Comparison of ENCODE assay signal across 1 cellular context in genomic region chr16:17723735-17724134, GRCh38.
TF ChIP-seq lines count a peak whose summit lies in the region.

No MANE protein-coding gene starts in this region.

TF ChIP-seq in IMR-90, 13 proteins besides CTCF, POLR2A, EP300 and RAD21:
- no peak for TF ChIP-seq FOS (IDR thresholded peaks at IDR 0.05; ENCODE audit: low read depth, low read length)
- TF ChIP-seq ELK1 (IDR thresholded peaks at IDR 0.05; ENCODE audit: borderline replicate concordance, low read depth, low read length) = no peak
- TF ChIP-seq MAZ (IDR thresholded peaks at IDR 0.05; ENCODE audit: borderline replicate concordance, low read depth, low read length) = no peak
- TF ChIP-seq, protein P1, sequence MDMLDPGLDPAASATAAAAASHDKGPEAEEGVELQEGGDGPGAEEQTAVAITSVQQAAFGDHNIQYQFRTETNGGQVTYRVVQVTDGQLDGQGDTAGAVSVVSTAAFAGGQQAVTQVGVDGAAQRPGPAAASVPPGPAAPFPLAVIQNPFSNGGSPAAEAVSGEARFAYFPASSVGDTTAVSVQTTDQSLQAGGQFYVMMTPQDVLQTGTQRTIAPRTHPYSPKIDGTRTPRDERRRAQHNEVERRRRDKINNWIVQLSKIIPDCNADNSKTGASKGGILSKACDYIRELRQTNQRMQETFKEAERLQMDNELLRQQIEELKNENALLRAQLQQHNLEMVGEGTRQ (IDR thresholded peaks at IDR 0.05; ENCODE audit: low read depth, low read length) = no peak
- TF ChIP-seq CHD1 (IDR thresholded peaks at IDR 0.05; ENCODE audit: low read depth, low read length) = no peak
- no peak for TF ChIP-seq NFE2L2 (IDR thresholded peaks at IDR 0.05; ENCODE audit: low read depth, low read length)
- TF ChIP-seq RFX5 (IDR thresholded peaks at IDR 0.05; ENCODE audit: low read depth, low read length) = no peak
- TF ChIP-seq MXI1 (IDR thresholded peaks at IDR 0.05; ENCODE audit: borderline replicate concordance, low read depth, low read length) = no peak
- TF ChIP-seq RCOR1 (IDR thresholded peaks at IDR 0.05; ENCODE audit: insufficient replicate concordance, low read length) = no peak
- no peak for TF ChIP-seq BHLHE40 (IDR thresholded peaks at IDR 0.05; ENCODE audit: low read depth, low read length)
- TF ChIP-seq SMC3 (IDR thresholded peaks at IDR 0.05; ENCODE audit: low read depth, low read length) = no peak
- TF ChIP-seq MAFK (IDR thresholded peaks at IDR 0.05; ENCODE audit: low read depth, low read length) = no peak
- no peak for TF ChIP-seq CEBPB (IDR thresholded peaks at IDR 0.05; ENCODE audit: low read depth, low read length)
